ENCODE assay signal across 17 cellular contexts in genomic region chr1:153794671-153795324, GRCh38. TPM values are rescaled to one million over a fixed set of nuclear protein-coding genes. Genes with fewer than 3 reads are reported as not detected.
DNase-seq lines count a peak whose midpoint lies in the region; ATAC-seq and TF ChIP-seq lines count a peak whose summit lies in the region.
"Had no signal": no experiment of that assay in that cellular context is flagged by ENCODE, and none has a peak within 500 bp of the region (broad histone marks: within the 10 kb centered on the region; RNA-seq: fewer than 3 reads in every experiment).

No MANE protein-coding gene starts in this region.

- no peak for ATAC-seq in CD4-positive, CD25-positive, alpha-beta regulatory T cell (ENCODE audit: low read depth in 2 of 2)
- ATAC-seq in GM21528 (IDR thresholded peaks at IDR 0.05; ENCODE audit: low FRiP score, unreplicated experiment), result no peak
- ATAC-seq in GM18873 (IDR thresholded peaks at IDR 0.05; ENCODE audit: low FRiP score, unreplicated experiment), result no peak
- ATAC-seq: activated CD4-positive, alpha-beta T cell treated with anti-CD3 and anti-CD28 coated beads for 36 hours had no signal

- H2AFZ ChIP-seq in neural cell (ENCODE audit: low read depth, low read length), result no peak overlapping the region

- H3K9ac ChIP-seq in endodermal cell (ENCODE audit: extremely low read depth, low read length, poor library complexity, severe bottlenecking) (no peak overlapping the region), neural cell (ENCODE audit: low read length) (peak overlapping the region; percentile 12)

- no peak overlapping the region for H3K4me3 Mint-ChIP-seq in CD4-positive, CD25-positive, alpha-beta regulatory T cell
- no peak overlapping the region for H3K4me3 Mint-ChIP-seq in endodermal cell
- no peak overlapping the region for H3K4me3 Mint-ChIP-seq in T-helper 2 cell treated with Interferon-gamma antibody and Interleukin-4, amounts not matched to agents 5 μg/mL and 100 μg/mL, for 36 hours
- H3K4me3 Mint-ChIP-seq: activated CD4-positive, alpha-beta T cell treated with anti-CD3 and anti-CD28 coated beads for 36 hours; mesothelial cell of epicardium had no signal

- no peaks in the 10 kb centered on the region for H4K20me1 ChIP-seq in neural cell (ENCODE audit: insufficient read depth)

- H3K4me1 Mint-ChIP-seq in CD4-positive, CD25-positive, alpha-beta regulatory T cell, result peaks cover 4 to 15% (median 8%) of the 10 kb centered on the region in 4 donors
- H3K4me1 Mint-ChIP-seq in endodermal cell, result peaks cover 10% of the 10 kb centered on the region
- H3K4me1 Mint-ChIP-seq in T-helper 2 cell treated with Interferon-gamma antibody and Interleukin-4, amounts not matched to agents 5 μg/mL and 100 μg/mL, for 36 hours (ENCODE audit: low read depth), result peaks cover 36% of the 10 kb centered on the region

- H3K36me3 ChIP-seq in CD4-positive, CD25-positive, alpha-beta regulatory T cell (ENCODE audit: control insufficient read depth, insufficient read depth, low read length), result no peaks in the 10 kb centered on the region
- H3K36me3 ChIP-seq in endodermal cell (ENCODE audit: control insufficient read depth, insufficient read depth, low read length) (no peaks in the 10 kb centered on the region), neural cell (ENCODE audit: insufficient read depth, low read length) (no peaks in the 10 kb centered on the region)
- H3K36me3 ChIP-seq: BE2C had no signal

- H3K4me3 ChIP-seq in CD4-positive, CD25-positive, alpha-beta regulatory T cell (ENCODE audit: low read depth, low read length), result no peak overlapping the region
- no peak overlapping the region for H3K4me3 ChIP-seq in endodermal cell (ENCODE audit: low read length)
- H3K4me3 ChIP-seq in neural cell (ENCODE audit: low read length), result no peak overlapping the region
- H3K4me3 ChIP-seq: dorsolateral prefrontal cortex, testis had no signal

- no peaks in the 10 kb centered on the region for H3K9me3 ChIP-seq in CD4-positive, CD25-positive, alpha-beta regulatory T cell (ENCODE audit: control insufficient read depth in 2 of 2, low read length in 2 of 2)
- H3K9me3 ChIP-seq in endodermal cell (ENCODE audit: control insufficient read depth, low read length) (no peaks in the 10 kb centered on the region), neural cell (ENCODE audit: low read length) (no peaks in the 10 kb centered on the region)
- H3K9me3 ChIP-seq: BE2C, testis had no signal

- no peaks in the 10 kb centered on the region for H3F3A ChIP-seq in neural cell (ENCODE audit: insufficient read depth, low read length, poor library complexity, severe bottlenecking)

- no peaks in the 10 kb centered on the region for H3K79me2 ChIP-seq in neural cell (replicated peaks; ENCODE audit: insufficient read depth, low read length)

- H3K9me2 ChIP-seq in neural cell (ENCODE audit: insufficient read depth, low read length), result no peaks in the 10 kb centered on the region

- H3K36me3 Mint-ChIP-seq in CD4-positive, CD25-positive, alpha-beta regulatory T cell, result no peaks in the 10 kb centered on the region
- no peaks in the 10 kb centered on the region for H3K36me3 Mint-ChIP-seq in endodermal cell (ENCODE audit: low read depth)
- H3K36me3 Mint-ChIP-seq in T-helper 2 cell treated with Interferon-gamma antibody and Interleukin-4, amounts not matched to agents 5 μg/mL and 100 μg/mL, for 36 hours (ENCODE audit: low read depth), result no peaks in the 10 kb centered on the region
- H3K36me3 Mint-ChIP-seq: mesothelial cell of epicardium had no signal

- no peaks in the 10 kb centered on the region for H3K27me3 ChIP-seq in CD4-positive, CD25-positive, alpha-beta regulatory T cell (ENCODE audit: control insufficient read depth, insufficient read depth, low read length)
- H3K27me3 ChIP-seq in endodermal cell (ENCODE audit: control insufficient read depth, insufficient read depth, low read length, poor library complexity, severe bottlenecking) (no peaks in the 10 kb centered on the region), neural cell (ENCODE audit: insufficient read depth, low read depth, low read length) (no peaks in the 10 kb centered on the region)
- H3K27me3 ChIP-seq: BE2C, dorsolateral prefrontal cortex, testis had no signal

- in situ Hi-C loops in GM13977 (cut with MboI; ENCODE audit: low pct_unique_long_range_greater_than_20kb, low sequenced_read_pairs, unreplicated experiment), result loop anchor here (5.0 kb wide), 1 partner anchor 188 kb away; no protein-coding TSS in a partner anchor

- peak overlapping the region in 2 of 3 donors; percentile 62 for H3K27ac Mint-ChIP-seq in CD4-positive, CD25-positive, alpha-beta regulatory T cell
- peak overlapping the region; percentile 29 for H3K27ac Mint-ChIP-seq in endodermal cell
- no peak overlapping the region for H3K27ac Mint-ChIP-seq in T-helper 2 cell treated with Interferon-gamma antibody and Interleukin-4, amounts not matched to agents 5 μg/mL and 100 μg/mL, for 36 hours
- H3K27ac Mint-ChIP-seq: activated CD4-positive, alpha-beta T cell treated with anti-CD3 and anti-CD28 coated beads for 36 hours; mesothelial cell of epicardium had no signal

- no peak for TF ChIP-seq RAD21 in neural cell (conservative IDR thresholded peaks at IDR 0.05)

- no peak overlapping the region for H3K27ac ChIP-seq in CD4-positive, CD25-positive, alpha-beta regulatory T cell (ENCODE audit: insufficient read depth, low read length, poor library complexity, severe bottlenecking)
- H3K27ac ChIP-seq in endodermal cell (ENCODE audit: low read depth, low read length) (peak overlapping the region; percentile 97), neural cell (ENCODE audit: low read length) (no peak overlapping the region)
- H3K27ac ChIP-seq: testis had no signal

- no peaks in the 10 kb centered on the region for H3K4me1 ChIP-seq in CD4-positive, CD25-positive, alpha-beta regulatory T cell (ENCODE audit: control insufficient read depth, insufficient read depth, low read length, poor library complexity, severe bottlenecking)
- H3K4me1 ChIP-seq in endodermal cell (ENCODE audit: control insufficient read depth, insufficient read depth, low read length), result no peaks in the 10 kb centered on the region
- H3K4me1 ChIP-seq: BE2C had no signal

- no peak for TF ChIP-seq EP300 in neural cell (conservative IDR thresholded peaks at IDR 0.05; ENCODE audit: poor library complexity, severe bottlenecking)

- peaks cover 5% of the 10 kb centered on the region for H3K27me3 Mint-ChIP-seq in CD4-positive, CD25-positive, alpha-beta regulatory T cell
- H3K27me3 Mint-ChIP-seq in endodermal cell (ENCODE audit: insufficient read depth), result no peaks in the 10 kb centered on the region
- H3K27me3 Mint-ChIP-seq in T-helper 2 cell treated with Interferon-gamma antibody and Interleukin-4, amounts not matched to agents 5 μg/mL and 100 μg/mL, for 36 hours (ENCODE audit: low read depth), result no peaks in the 10 kb centered on the region
- H3K27me3 Mint-ChIP-seq: activated CD4-positive, alpha-beta T cell treated with anti-CD3 and anti-CD28 coated beads for 36 hours had no signal

- no peak for DNase-seq in CD4-positive, CD25-positive, alpha-beta regulatory T cell
- DNase-seq in NCI-H2227 (lab: John Stamatoyannopoulos, UW; ENCODE audit: unreplicated experiment) (peak; percentile 38), endodermal cell (peak; percentile 62), GM13977 (ENCODE audit: low spot score) (no peak)
- DNase-seq in T-helper 2 cell treated with Interferon-gamma antibody and Interleukin-4, amounts not matched to agents 5 μg/mL and 100 μg/mL, for 36 hours (ENCODE audit: low spot score), result no peak
- DNase-seq: activated CD4-positive, alpha-beta T cell treated with anti-CD3 and anti-CD28 coated beads for 36 hours; BE2C; DMS79; NCI-H187 treated with DMSO at 0.1 percent for 48 hours; NCI-H748 treated with DMSO at 0.1 percent for 48 hours; T-helper 2 cell had no signal

- H3K9me3 Mint-ChIP-seq in CD4-positive, CD25-positive, alpha-beta regulatory T cell, result no peaks in the 10 kb centered on the region
- H3K9me3 Mint-ChIP-seq in endodermal cell, result no peaks in the 10 kb centered on the region
- no peaks in the 10 kb centered on the region for H3K9me3 Mint-ChIP-seq in T-helper 2 cell treated with Interferon-gamma antibody and Interleukin-4, amounts not matched to agents 5 μg/mL and 100 μg/mL, for 36 hours
- H3K9me3 Mint-ChIP-seq: mesothelial cell of epicardium had no signal

- TF ChIP-seq CTCF in endodermal cell (conservative IDR thresholded peaks at IDR 0.05) (no peak), neural cell (IDR thresholded peaks at IDR 0.05; ENCODE audit: poor library complexity, severe bottlenecking) (no peak), GM13977 (IDR thresholded peaks at IDR 0.05; ENCODE audit: extremely low read depth, insufficient read depth, missing control alignments) (no peak)

- no peak overlapping the region for H3K4me2 ChIP-seq in neural cell (ENCODE audit: low read length)

- WGBS in endodermal cell (ENCODE audit: insufficient coverage in 1 of 2, insufficient read length in 1 of 2), 2 experiments, result 65 to 70% methylated on average over 2 to 14 of the region's 14 CpGs

TF ChIP-seq in neural cell, 6 proteins besides CTCF, POLR2A, EP300 and RAD21 (continues in another document):
- no peak for TF ChIP-seq POLR2AphosphoS5 (IDR thresholded peaks at IDR 0.05)

RNA-seq across cellular contexts. Expression of gene SLC27A3, which starts 19.6 kb away (rescaled TPM):
- 8.3 TPM for total RNA-seq in CD4-positive, CD25-positive, alpha-beta regulatory T cell
- polyA plus RNA-seq in CD4-positive, CD25-positive, alpha-beta regulatory T cell, result 1 to 10 TPM; 5.4 to 8.3 (median 5.9) TPM
- 10 to 100 TPM; 60.6 to 64.5 TPM for total RNA-seq in endodermal cell
- polyA plus RNA-seq in endodermal cell (2013, experiment 1 of 2), result 18.9 TPM
- polyA plus RNA-seq in endodermal cell (2013, experiment 2 of 2), result 18.1 TPM
- polyA plus RNA-seq in neural cell, result 30.6 and 38.2 TPM in 2 replicates
- polyA minus RNA-seq in neural cell, result 9.1 and 11.2 TPM in 2 replicates

Comparison
In these comparisons a context has a peak if more than half of its experiments do, and no peak if none do; other contexts are left out.
1. DNase-seq: peak in NCI-H2227 (single experiment) and endodermal cell (single experiment); none in CD4-positive, CD25-positive, alpha-beta regulatory T cell (0 of 3), T-helper 2 cell treated with Interferon-gamma antibody and Interleukin-4, amounts not matched to agents 5 μg/mL and 100 μg/mL, for 36 hours (single experiment) and GM13977 (single experiment).